In genomic region chr22:50711446-50712340, GRCh38 we compare ENCODE assay signal across 1 cellular context.
TF ChIP-seq lines count a peak whose summit lies in the region.

No MANE protein-coding gene starts in this region.

TF ChIP-seq in HepG2, 621 proteins besides CTCF, POLR2A, EP300 and RAD21:
- no peak for TF ChIP-seq NR2F1 (CRISPR knock-in tag; IDR thresholded peaks at IDR 0.05)
- no peak for TF ChIP-seq CCAR2 (optimal IDR thresholded peaks at IDR 0.05; ENCODE audit: low read depth, low read length)
- TF ChIP-seq ZNF781 (CRISPR knock-in tag; IDR thresholded peaks at IDR 0.05; ENCODE audit: borderline replicate concordance, not compliant biosample characterization): no peak
- TF ChIP-seq FOXJ3 (CRISPR knock-in tag; IDR thresholded peaks at IDR 0.05; ENCODE audit: borderline replicate concordance): no peak
- no peak for TF ChIP-seq HCFC1 (IDR thresholded peaks at IDR 0.05; ENCODE audit: low read depth, low read length)
- no peak for TF ChIP-seq DDIT3 (CRISPR knock-in tag; IDR thresholded peaks at IDR 0.05)
- TF ChIP-seq ZSCAN20 (CRISPR knock-in tag; IDR thresholded peaks at IDR 0.05; ENCODE audit: borderline replicate concordance): no peak
- TF ChIP-seq ZNF660 (CRISPR knock-in tag; IDR thresholded peaks at IDR 0.05; ENCODE audit: borderline replicate concordance, low read depth): no peak
- TF ChIP-seq CENPT (CRISPR knock-in tag; IDR thresholded peaks at IDR 0.05; ENCODE audit: low read depth): no peak
- TF ChIP-seq CREBL2 (CRISPR knock-in tag; IDR thresholded peaks at IDR 0.05; ENCODE audit: borderline replicate concordance): no peak
- TF ChIP-seq ZNF101 (CRISPR knock-in tag; IDR thresholded peaks at IDR 0.05; ENCODE audit: borderline replicate concordance, low read depth): no peak
